6 cellular contexts compared by ENCODE assay signal in the genomic region with DNA sequence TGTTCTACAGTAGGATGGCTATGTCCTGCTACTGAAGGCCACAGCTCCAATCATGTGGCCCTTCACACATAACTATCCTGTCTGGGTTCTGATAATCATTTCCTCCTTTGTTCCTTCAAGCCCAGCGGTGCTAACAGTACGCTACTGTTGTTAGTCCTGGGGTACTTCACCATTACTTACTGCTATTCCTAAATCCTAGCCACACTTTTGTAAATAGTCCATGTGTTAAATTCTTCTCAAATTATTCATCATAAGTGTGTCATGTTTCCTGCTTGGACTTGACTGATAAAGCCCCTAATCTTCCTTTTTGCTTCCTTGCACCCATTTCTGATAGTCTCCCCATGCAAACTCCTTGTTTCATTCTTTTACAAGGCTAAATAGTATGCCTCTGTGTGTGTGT.
"Had no signal": no experiment of that assay in that cellular context is flagged by ENCODE, and none has a peak within 500 bp of the region (broad histone marks: within the 10 kb centered on the region; RNA-seq: fewer than 3 reads in every experiment).

No MANE protein-coding gene starts in this region.

- H3K4me3 ChIP-seq: GM12878 had no signal

- DNase-seq: GDM1, GF-D8 had no signal

- ATAC-seq: GM12878 had no signal

- FAIRE-seq: G401.6, GM12878, GM12892, GM18507 had no signal
